In the genomic region with DNA sequence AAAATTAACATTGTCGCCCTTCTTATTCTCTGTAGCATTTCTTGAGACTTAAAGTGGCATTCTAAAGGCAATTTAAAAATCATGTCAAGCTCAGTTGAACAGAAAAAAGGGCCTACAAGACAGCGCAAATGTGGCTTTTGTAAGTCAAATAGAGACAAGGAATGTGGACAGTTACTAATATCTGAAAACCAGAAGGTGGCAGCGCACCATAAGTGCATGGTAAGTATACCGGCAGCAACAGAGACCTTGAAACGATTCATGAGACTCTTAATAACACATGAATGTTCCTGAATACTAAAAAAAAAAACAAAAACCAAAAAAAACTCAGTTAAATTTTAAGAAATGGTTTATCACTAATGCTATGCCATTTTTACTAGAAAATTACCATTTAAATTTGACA, we compare ENCODE assay signal across 8 cellular contexts. TPM values are rescaled to one million over a fixed set of nuclear protein-coding genes. Genes with fewer than 3 reads are reported as not detected.
DNase-seq lines count a peak whose midpoint lies in the region; ATAC-seq, FAIRE-seq and TF ChIP-seq lines count a peak whose summit lies in the region.

No MANE protein-coding gene starts in this region.

- H3K27me3 ChIP-seq in heart left ventricle: no peaks in the 10 kb centered on the region

- WGBS in heart left ventricle, 4 donors: 52 to 61% (median 55%) methylated on average over 5 of the region's 5 CpGs

- peak; percentile 31 for ATAC-seq in HG03108 (IDR thresholded peaks at IDR 0.05; ENCODE audit: unreplicated experiment)
- ATAC-seq in heart left ventricle: no peak

- TF ChIP-seq CTCF in cardiac fibroblast (IDR thresholded peaks at IDR 0.05; ENCODE audit: low read depth, low read length) (peak; percentile 31), heart left ventricle (IDR thresholded peaks at IDR 0.05) (peak in 4 of 12 donors; percentile 10 to 32 (median 14))

- H3K27ac ChIP-seq in heart left ventricle: no peak overlapping the region

- TF ChIP-seq POLR2A in heart left ventricle (IDR thresholded peaks at IDR 0.05): no peak

- FAIRE-seq in RCC 7860 (lab: Jason Lieb, UNC): peak; percentile 44

- no peak overlapping the region for H3K4me3 ChIP-seq in cardiac fibroblast (replicated peaks in 1 of 2; ENCODE audit: low read depth in 2 of 2, low read length in 2 of 2)
- no peak overlapping the region for H3K4me3 ChIP-seq in heart left ventricle

- no peaks in the 10 kb centered on the region for H3K9me3 ChIP-seq in heart left ventricle

- H3K36me3 ChIP-seq in heart left ventricle: peaks cover 0 to 29% (median 9%) of the 10 kb centered on the region in 9 donors

- peak; percentile 15 for DNase-seq in activated naive CD4-positive, alpha-beta T cell treated with Interleukin-2 at 50 U/mL for 16 hours
- no peak for DNase-seq in activated naive CD4-positive, alpha-beta T cell (lab: John Stamatoyannopoulos, UW)
- DNase-seq in RCC 7860 (ENCODE audit: low spot score) (peak; percentile 18), cardiac fibroblast (ENCODE audit: low read depth in 2 of 2) (peak; percentile 59 to 62), iPS-NIHi7 (ENCODE audit: extremely low spot score) (no peak), heart left ventricle (no peak)
- peak; percentile 25 for DNase-seq in stimulated activated CD8-positive, alpha-beta memory T cell treated with anti-CD3 and anti-CD28 coated beads, Interleukin-4, amount 100 ng/mL, for 48 hours

- intact Hi-C loops in heart left ventricle (cut with DNase I): no loop called here

- peaks cover 0 to 12% (median 2%) of the 10 kb centered on the region in 12 donors for H3K4me1 ChIP-seq in heart left ventricle

RNA-seq across cellular contexts. Expression of gene PHF6, which starts 4.4 kb away (rescaled TPM):
- total RNA-seq in heart left ventricle: 10 to 100 TPM in 4 of 9 donors, 1 to 10 TPM in 5; 6.8 to 13.3 (median 10.0) TPM
- 1 to 10 TPM; 3.5 to 6.8 TPM for polyA plus RNA-seq in heart left ventricle

Comparison
In these comparisons a context has a peak if more than half of its experiments do, and no peak if none do; other contexts are left out.
1. DNase-seq: peak in activated naive CD4-positive, alpha-beta T cell treated with Interleukin-2 at 50 U/mL for 16 hours (single experiment), RCC 7860 (single experiment), cardiac fibroblast (2 of 2) and stimulated activated CD8-positive, alpha-beta memory T cell treated with anti-CD3 and anti-CD28 coated beads, Interleukin-4, amount 100 ng/mL, for 48 hours (single experiment); none in activated naive CD4-positive, alpha-beta T cell (0 of 4), iPS-NIHi7 (single experiment) and heart left ventricle (0 of 5).